ENCODE assay signal across 2 cellular contexts in genomic region chr12:69354561-69355187, GRCh38.
A peak's percentile ranks its signal among the peaks of the same experiment; 100 is the strongest.
TF ChIP-seq lines count a peak whose summit lies in the region.

No MANE protein-coding gene starts in this region.

TF ChIP-seq in K562, 482 proteins besides CTCF, POLR2A, EP300 and RAD21 (continues in another document):
- no peak for TF ChIP-seq ARID3B (CRISPR knock-in tag; IDR thresholded peaks at IDR 0.05; ENCODE audit: borderline replicate concordance)
- no peak for TF ChIP-seq ZNF263 (CRISPR knock-in tag; IDR thresholded peaks at IDR 0.05; ENCODE audit: borderline replicate concordance)
- 0 out of 4 replicates have a peak, but pooled peaks of 1 of the 2 experiments have one; percentile 9 for TF ChIP-seq FOXK2 (conservative IDR thresholded peaks at IDR 0.05 in 1 of 2, IDR thresholded peaks at IDR 0.05 in 1 of 2; ENCODE audit: low read depth in 2 of 2)
- no peak for TF ChIP-seq ZNF134 (CRISPR knock-in tag; conservative IDR thresholded peaks at IDR 0.05)
- TF ChIP-seq HLTF (IDR thresholded peaks at IDR 0.05), result peak; percentile 55; the same call in 1 of the 2 replicates
- TF ChIP-seq ZNF274 (IDR thresholded peaks at IDR 0.05; ENCODE audit: borderline replicate concordance, low read depth, low read length), result no peak
- peak; percentile 48; the same call in 1 of the 2 replicates for TF ChIP-seq ARID1B (IDR thresholded peaks at IDR 0.05)
- TF ChIP-seq SIN3A (IDR thresholded peaks at IDR 0.05; ENCODE audit: borderline replicate concordance in 2 of 2, control insufficient read depth in 1 of 2, low read depth in 2 of 2, low read length in 2 of 2), result no peak
- peak; percentile 34; the same call in 1 of the 2 replicates for TF ChIP-seq SMARCA4 (IDR thresholded peaks at IDR 0.05)
- no peak for TF ChIP-seq THRA (IDR thresholded peaks at IDR 0.05)
- TF ChIP-seq MTA1 (IDR thresholded peaks at IDR 0.05; ENCODE audit: borderline replicate concordance), result 0 out of 2 replicates have a peak, but pooled peaks have one; percentile 30
- no peak for TF ChIP-seq ARID4B (CRISPR knock-in tag; IDR thresholded peaks at IDR 0.05)
- 0 out of 2 replicates have a peak, but pooled peaks have one; percentile 23 for TF ChIP-seq LARP7 (IDR thresholded peaks at IDR 0.05)
- 0 out of 4 replicates have a peak, but pooled peaks of 1 of the 2 experiments have one; percentile 22 for TF ChIP-seq HDAC1 (IDR thresholded peaks at IDR 0.05)
- TF ChIP-seq PHTF2 (CRISPR knock-in tag; IDR thresholded peaks at IDR 0.05), result no peak
- TF ChIP-seq ZC3H8 (IDR thresholded peaks at IDR 0.05), result 0 out of 2 replicates have a peak, but pooled peaks have one; percentile 22
- TF ChIP-seq IRF2 (CRISPR knock-in tag; IDR thresholded peaks at IDR 0.05), result no peak
- no peak for TF ChIP-seq BRF2 (IDR thresholded peaks at IDR 0.05; ENCODE audit: borderline replicate concordance, insufficient read depth, insufficient read length)
- TF ChIP-seq DEAF1 (CRISPR knock-in tag; IDR thresholded peaks at IDR 0.05), result no peak

TF ChIP-seq in GM12891, 5 proteins besides CTCF, POLR2A, EP300 and RAD21:
- TF ChIP-seq PAX5 (IDR thresholded peaks at IDR 0.05; ENCODE audit: insufficient read depth, low read length, severe bottlenecking), result no peak
- no peak for TF ChIP-seq POU2F2 (IDR thresholded peaks at IDR 0.05; ENCODE audit: low read depth, low read length)
- no peak for TF ChIP-seq SPI1 (IDR thresholded peaks at IDR 0.05; ENCODE audit: low read depth, low read length)
- no peak for TF ChIP-seq TAF1 (IDR thresholded peaks at IDR 0.05; ENCODE audit: low read depth, low read length)
- no peak for TF ChIP-seq POLR2AphosphoS5 (IDR thresholded peaks at IDR 0.05; ENCODE audit: low read depth, low read length)
